Comparison of ENCODE assay signal across 1 cellular context in genomic region chr3:6770376-6770648, GRCh38.
TF ChIP-seq lines count a peak whose summit lies in the region.

No MANE protein-coding gene starts in this region.

TF ChIP-seq in GM23338, 12 proteins besides CTCF, POLR2A, EP300 and RAD21 (continued from another document):
- TF ChIP-seq ZNF462 (CRISPR knock-in tag; IDR thresholded peaks at IDR 0.05) (no peak), STAT1 (IDR thresholded peaks at IDR 0.05; ENCODE audit: unreplicated experiment) (no peak), CREB1 (CRISPR knock-in tag; IDR thresholded peaks at IDR 0.05; ENCODE audit: low read depth) (no peak)
